Comparison of ENCODE assay signal across 16 cellular contexts in the genomic region with DNA sequence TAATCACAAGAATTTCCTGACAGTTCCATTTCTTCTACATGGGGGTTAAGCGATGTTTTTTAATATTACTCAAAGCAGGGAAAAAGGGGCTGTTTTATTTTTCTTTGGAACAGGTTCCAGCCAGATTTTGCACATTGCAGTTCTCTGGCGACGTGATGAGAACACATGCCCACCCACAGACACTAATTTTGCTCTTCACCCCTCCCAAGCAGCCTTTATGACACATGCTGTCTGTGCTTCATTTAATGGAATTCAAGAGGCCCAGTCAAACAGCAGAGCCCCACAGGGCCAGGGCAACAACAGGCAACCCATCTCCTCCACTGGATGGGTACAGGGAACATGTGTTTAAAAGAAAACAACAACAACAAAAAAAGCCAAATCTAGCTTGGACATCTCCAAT.
DNase-seq lines count a peak whose midpoint lies in the region; ATAC-seq and FAIRE-seq lines count a peak whose summit lies in the region.
"Had no signal": no experiment of that assay in that cellular context is flagged by ENCODE, and none has a peak within 500 bp of the region (broad histone marks: within the 10 kb centered on the region; RNA-seq: fewer than 3 reads in every experiment).

No MANE protein-coding gene starts in this region.

- peak overlapping the region in 1 of 2 donors; percentile 56 for H3K4me3 Mint-ChIP-seq in activated T-cell treated with anti-CD3 and anti-CD28 coated beads, Interleukin-2, amount 50 U/mL, for 72 hours
- H3K4me3 Mint-ChIP-seq in stimulated activated naive B cell treated with anti-CD40 and anti-IgM and Interleukin-4, amounts not matched to agents 10 μg/mL and 1 μg/mL and 100 μg/mL, for 72 hours, result no peak overlapping the region
- H3K4me3 Mint-ChIP-seq: activated naive CD4-positive, alpha-beta T cell treated with anti-CD3 and anti-CD28 coated beads, Interleukin-2, amount 50 U/mL, for 24 hours; B cell had no signal

- H3K4me1 Mint-ChIP-seq in activated T-cell treated with anti-CD3 and anti-CD28 coated beads, Interleukin-2, amount 50 U/mL, for 72 hours (ENCODE audit: low read depth), result peaks cover 43% of the 10 kb centered on the region
- H3K4me1 Mint-ChIP-seq in stimulated activated naive B cell treated with anti-CD40 and anti-IgM and Interleukin-4, amounts not matched to agents 10 μg/mL and 1 μg/mL and 100 μg/mL, for 72 hours, result peaks cover 13 to 44% of the 10 kb centered on the region in 2 donors

- H3K36me3 Mint-ChIP-seq in activated T-cell treated with anti-CD3 and anti-CD28 coated beads, Interleukin-2, amount 50 U/mL, for 72 hours (ENCODE audit: insufficient read depth in 2 of 2), result no peaks in the 10 kb centered on the region
- H3K36me3 Mint-ChIP-seq in stimulated activated naive B cell treated with anti-CD40 and anti-IgM and Interleukin-4, amounts not matched to agents 10 μg/mL and 1 μg/mL and 100 μg/mL, for 72 hours, result peaks cover 0 to 2% of the 10 kb centered on the region in 2 donors
- H3K36me3 Mint-ChIP-seq: activated naive CD4-positive, alpha-beta T cell treated with anti-CD3 and anti-CD28 coated beads, Interleukin-2, amount 50 U/mL, for 24 hours had no signal

- ATAC-seq in activated T-cell treated with anti-CD3 and anti-CD28 coated beads, Interleukin-2, amount 50 U/mL, for 72 hours (replicated peaks in 1 of 2), result peak; percentile 10 to 16
- ATAC-seq in stimulated activated naive B cell treated with anti-CD40 and anti-IgM and Interleukin-4, amounts not matched to agents 10 μg/mL and 1 μg/mL and 100 μg/mL, for 72 hours (replicated peaks), result no peak
- ATAC-seq: HCT116 had no signal

- DNase-seq in activated T-cell treated with anti-CD3 and anti-CD28 coated beads, Interleukin-2, amount 50 U/mL, for 72 hours, result no peak
- DNase-seq in activated T-cell treated with anti-CD3 and anti-CD28 coated beads, Interleukin-2, amount 50 U/mL, for 48 hours, result no peak
- peak; percentile 31 for DNase-seq in SK-N-DZ (ENCODE audit: low spot score)
- DNase-seq in glomerular visceral epithelial cell (ENCODE audit: extremely low spot score), result peak; percentile 37
- no peak for DNase-seq in stimulated activated naive B cell treated with anti-CD40 and anti-IgM and Interleukin-4, amounts not matched to agents 10 μg/mL and 1 μg/mL and 100 μg/mL, for 72 hours
- no peak for DNase-seq in ecto neural progenitor cell (ENCODE audit: low spot score)
- DNase-seq in Kasumi-1 (lab: John Stamatoyannopoulos, UW), result no peak
- no peak for DNase-seq in RCC 7860 (ENCODE audit: low spot score)
- DNase-seq: cerebellar nuclear complex; GDM1; OCI-M1; stimulated activated CD4-positive, alpha-beta T cell treated with anti-CD3 and anti-CD28 coated beads, Interleukin-2, amount 100 ng/mL, for 24 hours had no signal

- no peaks in the 10 kb centered on the region for H3K9me3 Mint-ChIP-seq in activated T-cell treated with anti-CD3 and anti-CD28 coated beads, Interleukin-2, amount 50 U/mL, for 72 hours
- no peaks in the 10 kb centered on the region for H3K9me3 Mint-ChIP-seq in stimulated activated naive B cell treated with anti-CD40 and anti-IgM and Interleukin-4, amounts not matched to agents 10 μg/mL and 1 μg/mL and 100 μg/mL, for 72 hours
- H3K9me3 Mint-ChIP-seq: activated naive CD4-positive, alpha-beta T cell treated with anti-CD3 and anti-CD28 coated beads, Interleukin-2, amount 50 U/mL, for 24 hours had no signal

- no peak for FAIRE-seq in RCC 7860 (lab: Jason Lieb, UNC)
- FAIRE-seq: GM18507 had no signal

- no peak overlapping the region for H3K27ac Mint-ChIP-seq in activated T-cell treated with anti-CD3 and anti-CD28 coated beads, Interleukin-2, amount 50 U/mL, for 72 hours
- peak overlapping the region; percentile 17 for H3K27ac Mint-ChIP-seq in stimulated activated naive B cell treated with anti-CD40 and anti-IgM and Interleukin-4, amounts not matched to agents 10 μg/mL and 1 μg/mL and 100 μg/mL, for 72 hours
- H3K27ac Mint-ChIP-seq: activated naive CD4-positive, alpha-beta T cell treated with anti-CD3 and anti-CD28 coated beads, Interleukin-2, amount 50 U/mL, for 24 hours; B cell had no signal

- peaks cover 30% of the 10 kb centered on the region for H3K27me3 Mint-ChIP-seq in activated T-cell treated with anti-CD3 and anti-CD28 coated beads, Interleukin-2, amount 50 U/mL, for 72 hours (ENCODE audit: low read depth)
- no peaks in the 10 kb centered on the region for H3K27me3 Mint-ChIP-seq in stimulated activated naive B cell treated with anti-CD40 and anti-IgM and Interleukin-4, amounts not matched to agents 10 μg/mL and 1 μg/mL and 100 μg/mL, for 72 hours
- H3K27me3 Mint-ChIP-seq: activated naive CD4-positive, alpha-beta T cell treated with anti-CD3 and anti-CD28 coated beads, Interleukin-2, amount 50 U/mL, for 24 hours had no signal

Comparison
In these comparisons a context has a peak if more than half of its experiments do, and no peak if none do; other contexts are left out.
1. ATAC-seq: peak in activated T-cell treated with anti-CD3 and anti-CD28 coated beads, Interleukin-2, amount 50 U/mL, for 72 hours (2 of 2); none in stimulated activated naive B cell treated with anti-CD40 and anti-IgM and Interleukin-4, amounts not matched to agents 10 μg/mL and 1 μg/mL and 100 μg/mL, for 72 hours (0 of 2).
2. DNase-seq: peak in SK-N-DZ (single experiment) and glomerular visceral epithelial cell (single experiment); none in activated T-cell treated with anti-CD3 and anti-CD28 coated beads, Interleukin-2, amount 50 U/mL, for 72 hours (0 of 2), activated T-cell treated with anti-CD3 and anti-CD28 coated beads, Interleukin-2, amount 50 U/mL, for 48 hours (0 of 2), stimulated activated naive B cell treated with anti-CD40 and anti-IgM and Interleukin-4, amounts not matched to agents 10 μg/mL and 1 μg/mL and 100 μg/mL, for 72 hours (single experiment), ecto neural progenitor cell (single experiment), Kasumi-1 (0 of 2) and RCC 7860 (single experiment).